In the genomic region with DNA sequence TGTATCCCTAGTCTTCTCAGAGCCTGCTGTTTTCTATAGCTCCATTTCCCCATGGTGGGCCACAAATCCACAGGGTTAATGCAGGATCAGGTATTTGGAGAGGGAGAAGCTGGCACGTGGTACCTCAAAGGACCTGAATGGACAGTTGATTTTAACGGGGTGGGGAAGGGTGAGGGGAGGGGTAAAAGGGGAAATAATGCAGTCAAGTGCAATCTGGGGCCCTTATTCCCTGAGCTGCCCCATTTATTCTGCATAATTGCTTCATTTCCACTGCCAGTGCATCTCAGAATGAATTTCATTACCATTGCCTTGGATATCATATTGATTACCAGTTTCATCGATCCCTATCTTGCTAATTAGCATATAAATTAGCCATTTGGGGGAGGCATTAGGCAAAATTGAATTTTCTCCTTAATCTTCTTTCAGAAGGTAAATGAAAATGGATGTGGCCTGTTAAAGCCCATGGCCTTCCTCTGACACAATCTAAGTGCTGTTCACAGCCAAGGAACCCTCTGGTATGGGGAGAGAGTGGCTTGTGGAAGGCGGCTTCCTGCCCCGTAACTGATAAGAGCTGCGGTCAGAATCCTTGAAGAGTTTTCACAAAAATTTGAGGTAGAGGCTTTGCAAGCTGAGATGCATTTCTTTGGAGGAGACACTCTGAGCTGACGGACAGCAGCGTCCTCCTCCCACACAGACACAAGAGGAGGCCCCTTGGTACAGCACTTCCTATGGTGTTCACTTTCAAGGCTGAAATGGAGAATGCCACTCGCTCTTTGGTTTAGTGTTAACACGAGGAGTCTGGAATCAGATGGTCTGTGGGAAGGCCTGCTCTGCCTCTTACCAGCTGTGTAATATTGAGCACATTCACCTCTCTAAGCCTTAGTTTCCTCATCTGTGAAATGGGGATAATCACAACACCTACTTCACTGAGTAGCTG, we compare ENCODE assay signal across 1 cellular context.
TF ChIP-seq lines count a peak whose summit lies in the region.

No MANE protein-coding gene starts in this region.

TF ChIP-seq in K562, 482 proteins besides CTCF, POLR2A, EP300 and RAD21 (continued from another document and continues in another):
- no peak for TF ChIP-seq ERF (CRISPR knock-in tag; IDR thresholded peaks at IDR 0.05)
- no peak for TF ChIP-seq SP2 (IDR thresholded peaks at IDR 0.05; ENCODE audit: extremely low read depth, low read depth, low read length, poor library complexity, severe bottlenecking)
- no peak for TF ChIP-seq ZNF445 (CRISPR knock-in tag; IDR thresholded peaks at IDR 0.05; ENCODE audit: low read depth)
- TF ChIP-seq KLF6 (CRISPR knock-in tag; IDR thresholded peaks at IDR 0.05; ENCODE audit: borderline replicate concordance): no peak
- no peak for TF ChIP-seq BMI1 (IDR thresholded peaks at IDR 0.05; ENCODE audit: low read length)
- TF ChIP-seq, protein P1, sequence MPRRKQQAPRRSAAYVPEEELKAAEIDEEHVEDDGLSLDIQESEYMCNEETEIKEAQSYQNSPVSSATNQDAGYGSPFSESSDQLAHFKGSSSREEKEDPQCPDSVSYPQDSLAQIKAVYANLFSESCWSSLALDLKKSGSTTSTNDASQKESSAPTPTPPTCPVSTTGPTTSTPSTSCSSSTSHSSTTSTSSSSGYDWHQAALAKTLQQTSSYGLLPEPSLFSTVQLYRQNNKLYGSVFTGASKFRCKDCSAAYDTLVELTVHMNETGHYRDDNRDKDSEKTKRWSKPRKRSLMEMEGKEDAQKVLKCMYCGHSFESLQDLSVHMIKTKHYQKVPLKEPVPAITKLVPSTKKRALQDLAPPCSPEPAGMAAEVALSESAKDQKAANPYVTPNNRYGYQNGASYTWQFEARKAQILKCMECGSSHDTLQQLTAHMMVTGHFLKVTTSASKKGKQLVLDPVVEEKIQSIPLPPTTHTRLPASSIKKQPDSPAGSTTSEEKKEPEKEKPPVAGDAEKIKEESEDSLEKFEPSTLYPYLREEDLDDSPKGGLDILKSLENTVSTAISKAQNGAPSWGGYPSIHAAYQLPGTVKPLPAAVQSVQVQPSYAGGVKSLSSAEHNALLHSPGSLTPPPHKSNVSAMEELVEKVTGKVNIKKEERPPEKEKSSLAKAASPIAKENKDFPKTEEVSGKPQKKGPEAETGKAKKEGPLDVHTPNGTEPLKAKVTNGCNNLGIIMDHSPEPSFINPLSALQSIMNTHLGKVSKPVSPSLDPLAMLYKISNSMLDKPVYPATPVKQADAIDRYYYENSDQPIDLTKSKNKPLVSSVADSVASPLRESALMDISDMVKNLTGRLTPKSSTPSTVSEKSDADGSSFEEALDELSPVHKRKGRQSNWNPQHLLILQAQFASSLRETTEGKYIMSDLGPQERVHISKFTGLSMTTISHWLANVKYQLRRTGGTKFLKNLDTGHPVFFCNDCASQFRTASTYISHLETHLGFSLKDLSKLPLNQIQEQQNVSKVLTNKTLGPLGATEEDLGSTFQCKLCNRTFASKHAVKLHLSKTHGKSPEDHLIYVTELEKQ (CRISPR knock-in tag; IDR thresholded peaks at IDR 0.05): no peak
- TF ChIP-seq, protein P2, sequence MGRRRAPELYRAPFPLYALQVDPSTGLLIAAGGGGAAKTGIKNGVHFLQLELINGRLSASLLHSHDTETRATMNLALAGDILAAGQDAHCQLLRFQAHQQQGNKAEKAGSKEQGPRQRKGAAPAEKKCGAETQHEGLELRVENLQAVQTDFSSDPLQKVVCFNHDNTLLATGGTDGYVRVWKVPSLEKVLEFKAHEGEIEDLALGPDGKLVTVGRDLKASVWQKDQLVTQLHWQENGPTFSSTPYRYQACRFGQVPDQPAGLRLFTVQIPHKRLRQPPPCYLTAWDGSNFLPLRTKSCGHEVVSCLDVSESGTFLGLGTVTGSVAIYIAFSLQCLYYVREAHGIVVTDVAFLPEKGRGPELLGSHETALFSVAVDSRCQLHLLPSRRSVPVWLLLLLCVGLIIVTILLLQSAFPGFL (CRISPR knock-in tag; IDR thresholded peaks at IDR 0.05): no peak
- TF ChIP-seq RBM14 (IDR thresholded peaks at IDR 0.05; ENCODE audit: borderline replicate concordance, insufficient read depth, low read depth, low read length): no peak
- TF ChIP-seq CTBP1 (IDR thresholded peaks at IDR 0.05; ENCODE audit: borderline replicate concordance): peak; percentile 88
- TF ChIP-seq, protein P3, sequence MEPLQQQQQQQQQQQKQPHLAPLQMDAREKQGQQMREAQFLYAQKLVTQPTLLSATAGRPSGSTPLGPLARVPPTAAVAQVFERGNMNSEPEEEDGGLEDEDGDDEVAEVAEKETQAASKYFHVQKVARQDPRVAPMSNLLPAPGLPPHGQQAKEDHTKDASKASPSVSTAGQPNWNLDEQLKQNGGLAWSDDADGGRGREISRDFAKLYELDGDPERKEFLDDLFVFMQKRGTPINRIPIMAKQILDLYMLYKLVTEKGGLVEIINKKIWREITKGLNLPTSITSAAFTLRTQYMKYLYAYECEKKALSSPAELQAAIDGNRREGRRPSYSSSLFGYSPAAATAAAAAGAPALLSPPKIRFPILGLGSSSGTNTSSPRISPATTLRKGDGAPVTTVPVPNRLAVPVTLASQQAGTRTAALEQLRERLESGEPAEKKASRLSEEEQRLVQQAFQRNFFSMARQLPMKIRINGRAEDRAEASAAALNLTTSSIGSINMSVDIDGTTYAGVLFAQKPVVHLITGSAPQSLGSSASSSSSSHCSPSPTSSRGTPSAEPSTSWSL (CRISPR knock-in tag; IDR thresholded peaks at IDR 0.05; ENCODE audit: borderline replicate concordance): no peak
- TF ChIP-seq SUPT5H (IDR thresholded peaks at IDR 0.05): no peak
- TF ChIP-seq WHSC1 (IDR thresholded peaks at IDR 0.05; ENCODE audit: low read length): no peak
- TF ChIP-seq, protein P4, sequence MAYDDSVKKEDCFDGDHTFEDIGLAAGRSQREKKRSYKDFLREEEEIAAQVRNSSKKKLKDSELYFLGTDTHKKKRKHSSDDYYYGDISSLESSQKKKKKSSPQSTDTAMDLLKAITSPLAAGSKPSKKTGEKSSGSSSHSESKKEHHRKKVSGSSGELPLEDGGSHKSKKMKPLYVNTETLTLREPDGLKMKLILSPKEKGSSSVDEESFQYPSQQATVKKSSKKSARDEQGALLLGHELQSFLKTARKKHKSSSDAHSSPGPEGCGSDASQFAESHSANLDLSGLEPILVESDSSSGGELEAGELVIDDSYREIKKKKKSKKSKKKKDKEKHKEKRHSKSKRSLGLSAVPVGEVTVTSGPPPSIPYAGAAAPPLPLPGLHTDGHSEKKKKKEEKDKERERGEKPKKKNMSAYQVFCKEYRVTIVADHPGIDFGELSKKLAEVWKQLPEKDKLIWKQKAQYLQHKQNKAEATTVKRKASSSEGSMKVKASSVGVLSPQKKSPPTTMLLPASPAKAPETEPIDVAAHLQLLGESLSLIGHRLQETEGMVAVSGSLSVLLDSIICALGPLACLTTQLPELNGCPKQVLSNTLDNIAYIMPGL (CRISPR knock-in tag; IDR thresholded peaks at IDR 0.05): no peak
- no peak for TF ChIP-seq CHCHD3 (CRISPR knock-in tag; IDR thresholded peaks at IDR 0.05)
- no peak for TF ChIP-seq RBM17 (IDR thresholded peaks at IDR 0.05; ENCODE audit: borderline replicate concordance, low read depth, low read length)
- TF ChIP-seq GABPB1 (CRISPR knock-in tag; IDR thresholded peaks at IDR 0.05): peak; percentile 70
- peak; percentile 23; the same call in 1 of the 2 replicates for TF ChIP-seq PYGO2 (tag; IDR thresholded peaks at IDR 0.05)
- no peak for TF ChIP-seq IFI16 (CRISPR knock-in tag; IDR thresholded peaks at IDR 0.05)
- no peak for TF ChIP-seq ZNF324 (CRISPR knock-in tag; IDR thresholded peaks at IDR 0.05)
- no peak for TF ChIP-seq ZFPM2 (CRISPR knock-in tag; IDR thresholded peaks at IDR 0.05)
- TF ChIP-seq, protein P5, sequence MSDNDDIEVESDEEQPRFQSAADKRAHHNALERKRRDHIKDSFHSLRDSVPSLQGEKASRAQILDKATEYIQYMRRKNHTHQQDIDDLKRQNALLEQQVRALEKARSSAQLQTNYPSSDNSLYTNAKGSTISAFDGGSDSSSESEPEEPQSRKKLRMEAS (CRISPR knock-in tag; IDR thresholded peaks at IDR 0.05): no peak
- TF ChIP-seq, protein P6, sequence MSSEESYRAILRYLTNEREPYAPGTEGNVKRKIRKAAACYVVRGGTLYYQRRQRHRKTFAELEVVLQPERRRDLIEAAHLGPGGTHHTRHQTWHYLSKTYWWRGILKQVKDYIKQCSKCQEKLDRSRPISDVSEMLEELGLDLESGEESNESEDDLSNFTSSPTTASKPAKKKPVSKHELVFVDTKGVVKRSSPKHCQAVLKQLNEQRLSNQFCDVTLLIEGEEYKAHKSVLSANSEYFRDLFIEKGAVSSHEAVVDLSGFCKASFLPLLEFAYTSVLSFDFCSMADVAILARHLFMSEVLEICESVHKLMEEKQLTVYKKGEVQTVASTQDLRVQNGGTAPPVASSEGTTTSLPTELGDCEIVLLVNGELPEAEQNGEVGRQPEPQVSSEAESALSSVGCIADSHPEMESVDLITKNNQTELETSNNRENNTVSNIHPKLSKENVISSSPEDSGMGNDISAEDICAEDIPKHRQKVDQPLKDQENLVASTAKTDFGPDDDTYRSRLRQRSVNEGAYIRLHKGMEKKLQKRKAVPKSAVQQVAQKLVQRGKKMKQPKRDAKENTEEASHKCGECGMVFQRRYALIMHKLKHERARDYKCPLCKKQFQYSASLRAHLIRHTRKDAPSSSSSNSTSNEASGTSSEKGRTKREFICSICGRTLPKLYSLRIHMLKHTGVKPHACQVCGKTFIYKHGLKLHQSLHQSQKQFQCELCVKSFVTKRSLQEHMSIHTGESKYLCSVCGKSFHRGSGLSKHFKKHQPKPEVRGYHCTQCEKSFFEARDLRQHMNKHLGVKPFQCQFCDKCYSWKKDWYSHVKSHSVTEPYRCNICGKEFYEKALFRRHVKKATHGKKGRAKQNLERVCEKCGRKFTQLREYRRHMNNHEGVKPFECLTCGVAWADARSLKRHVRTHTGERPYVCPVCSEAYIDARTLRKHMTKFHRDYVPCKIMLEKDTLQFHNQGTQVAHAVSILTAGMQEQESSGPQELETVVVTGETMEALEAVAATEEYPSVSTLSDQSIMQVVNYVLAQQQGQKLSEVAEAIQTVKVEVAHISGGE (CRISPR knock-in tag; IDR thresholded peaks at IDR 0.05): peak in 1 of 3 experiments; percentile 82; a peak in 2 of 6 replicates
- TF ChIP-seq SMARCA5 (IDR thresholded peaks at IDR 0.05): peak; percentile 98
- TF ChIP-seq MAZ (CRISPR knock-in tag; conservative IDR thresholded peaks at IDR 0.05 in 1 of 2, IDR thresholded peaks at IDR 0.05 in 1 of 2): peak in 1 of 2 experiments; percentile 52; a peak in 1 of 4 replicates
- no peak for TF ChIP-seq BDP1 (IDR thresholded peaks at IDR 0.05; ENCODE audit: insufficient read depth, insufficient read length)
- TF ChIP-seq, protein P7, sequence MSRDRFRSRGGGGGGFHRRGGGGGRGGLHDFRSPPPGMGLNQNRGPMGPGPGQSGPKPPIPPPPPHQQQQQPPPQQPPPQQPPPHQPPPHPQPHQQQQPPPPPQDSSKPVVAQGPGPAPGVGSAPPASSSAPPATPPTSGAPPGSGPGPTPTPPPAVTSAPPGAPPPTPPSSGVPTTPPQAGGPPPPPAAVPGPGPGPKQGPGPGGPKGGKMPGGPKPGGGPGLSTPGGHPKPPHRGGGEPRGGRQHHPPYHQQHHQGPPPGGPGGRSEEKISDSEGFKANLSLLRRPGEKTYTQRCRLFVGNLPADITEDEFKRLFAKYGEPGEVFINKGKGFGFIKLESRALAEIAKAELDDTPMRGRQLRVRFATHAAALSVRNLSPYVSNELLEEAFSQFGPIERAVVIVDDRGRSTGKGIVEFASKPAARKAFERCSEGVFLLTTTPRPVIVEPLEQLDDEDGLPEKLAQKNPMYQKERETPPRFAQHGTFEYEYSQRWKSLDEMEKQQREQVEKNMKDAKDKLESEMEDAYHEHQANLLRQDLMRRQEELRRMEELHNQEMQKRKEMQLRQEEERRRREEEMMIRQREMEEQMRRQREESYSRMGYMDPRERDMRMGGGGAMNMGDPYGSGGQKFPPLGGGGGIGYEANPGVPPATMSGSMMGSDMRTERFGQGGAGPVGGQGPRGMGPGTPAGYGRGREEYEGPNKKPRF (IDR thresholded peaks at IDR 0.05; ENCODE audit: low read depth, low read length): no peak
- no peak for TF ChIP-seq TCF7 (IDR thresholded peaks at IDR 0.05; ENCODE audit: borderline replicate concordance)
- TF ChIP-seq HDAC1 (IDR thresholded peaks at IDR 0.05): peak in 1 of 2 experiments; percentile 63; a peak in 1 of 4 replicates
- TF ChIP-seq ZNF644 (tag; IDR thresholded peaks at IDR 0.05; ENCODE audit: low read depth): 0 out of 2 replicates have a peak, but pooled peaks have one; percentile 66
- TF ChIP-seq TEAD4 (IDR thresholded peaks at IDR 0.05; ENCODE audit: low read length): peak; percentile 85
- TF ChIP-seq TEAD4 (CRISPR knock-in tag; IDR thresholded peaks at IDR 0.05; ENCODE audit: borderline replicate concordance): no peak
- TF ChIP-seq DMBX1 (CRISPR knock-in tag; IDR thresholded peaks at IDR 0.05; ENCODE audit: borderline replicate concordance): no peak
- TF ChIP-seq ZNF197 (CRISPR knock-in tag; IDR thresholded peaks at IDR 0.05; ENCODE audit: low read depth): 0 out of 2 replicates have a peak, but pooled peaks have one; percentile 31
- TF ChIP-seq ZNF133 (CRISPR knock-in tag; IDR thresholded peaks at IDR 0.05): no peak
- TF ChIP-seq STAG1 (CRISPR knock-in tag; IDR thresholded peaks at IDR 0.05; ENCODE audit: borderline replicate concordance): no peak
- 0 out of 2 replicates have a peak, but pooled peaks have one; percentile 30 for TF ChIP-seq SMC3 (conservative IDR thresholded peaks at IDR 0.05; ENCODE audit: insufficient read depth, low read depth, low read length)
- TF ChIP-seq PHF20 (IDR thresholded peaks at IDR 0.05; ENCODE audit: partially characterized antibody): peak; percentile 64
- peak; percentile 90 for TF ChIP-seq ESRRA (IDR thresholded peaks at IDR 0.05; ENCODE audit: borderline replicate concordance, low read depth)
- no peak for TF ChIP-seq SNRNP70 (optimal IDR thresholded peaks at IDR 0.05; ENCODE audit: low read depth, low read length)
- no peak for TF ChIP-seq PHF8 (IDR thresholded peaks at IDR 0.05; ENCODE audit: borderline replicate concordance, low read length)
- TF ChIP-seq JUND (IDR thresholded peaks at IDR 0.05; ENCODE audit: borderline replicate concordance, low read depth, low read length): peak; percentile 52; the same call in 1 of the 2 replicates
- no peak; the same call in 2 of the 3 replicates for TF ChIP-seq JUND (tag; IDR thresholded peaks at IDR 0.05; ENCODE audit: borderline replicate concordance, low read depth, low read length)
- TF ChIP-seq ETV5 (CRISPR knock-in tag; IDR thresholded peaks at IDR 0.05; ENCODE audit: low read depth): peak; percentile 85
- no peak; the same call in 1 of the 2 replicates for TF ChIP-seq SPI1 (IDR thresholded peaks at IDR 0.05; ENCODE audit: borderline replicate concordance, low read depth, low read length)
- TF ChIP-seq PPARD (CRISPR knock-in tag; IDR thresholded peaks at IDR 0.05): no peak
- TF ChIP-seq, protein P8, sequence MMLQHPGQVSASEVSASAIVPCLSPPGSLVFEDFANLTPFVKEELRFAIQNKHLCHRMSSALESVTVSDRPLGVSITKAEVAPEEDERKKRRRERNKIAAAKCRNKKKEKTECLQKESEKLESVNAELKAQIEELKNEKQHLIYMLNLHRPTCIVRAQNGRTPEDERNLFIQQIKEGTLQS (IDR thresholded peaks at IDR 0.05): no peak
- TF ChIP-seq, protein P8 (CRISPR knock-in tag; conservative IDR thresholded peaks at IDR 0.05): 0 out of 2 replicates have a peak, but pooled peaks have one; percentile 58
- TF ChIP-seq SNIP1 (IDR thresholded peaks at IDR 0.05; ENCODE audit: low read depth): no peak
- TF ChIP-seq ZNF354B (CRISPR knock-in tag; IDR thresholded peaks at IDR 0.05): no peak
